ENCODE assay signal across 10 cellular contexts in genomic region chr16:675884-676564, GRCh38. TPM values are rescaled to one million over a fixed set of nuclear protein-coding genes. Genes with fewer than 3 reads are reported as not detected.
A peak's percentile ranks its signal among the peaks of the same experiment; 100 is the strongest.
DNase-seq lines count a peak whose midpoint lies in the region; ATAC-seq, FAIRE-seq and TF ChIP-seq lines count a peak whose summit lies in the region.
"Had no signal": no experiment of that assay in that cellular context is flagged by ENCODE, and none has a peak within 500 bp of the region (broad histone marks: within the 10 kb centered on the region; RNA-seq: fewer than 3 reads in every experiment).

No MANE protein-coding gene starts in this region.

- H3K9me3 ChIP-seq in H1 (ENCODE audit: insufficient read depth in 2 of 2, low read depth in 1 of 2, low read length in 1 of 2): no peaks in the 10 kb centered on the region
- H3K9me3 ChIP-seq in lower lobe of right lung: no peaks in the 10 kb centered on the region

- TF ChIP-seq CTCF in 22Rv1 (IDR thresholded peaks at IDR 0.05) (no peak), H1 (IDR thresholded peaks at IDR 0.05; ENCODE audit: control extremely low read depth in 1 of 3, insufficient read depth in 1 of 3, low read depth in 1 of 3, low read length in 3 of 3) (no peak), lower lobe of right lung (IDR thresholded peaks at IDR 0.05) (no peak), CD14-positive monocyte (IDR thresholded peaks at IDR 0.05) (no peak)

- H2BK15ac ChIP-seq in H1 (ENCODE audit: low read length): peak overlapping the region; percentile 92; the same call in 1 of the 2 replicates

- peak overlapping the region; percentile 52 for H4K91ac ChIP-seq in H1 (replicated peaks; ENCODE audit: insufficient read length, low read length)

- no peak for TF ChIP-seq EP300 in H1 (IDR thresholded peaks at IDR 0.05; ENCODE audit: borderline replicate concordance in 1 of 2, low read depth in 2 of 2, low read length in 2 of 2)

- TF ChIP-seq RAD21 in H1 (IDR thresholded peaks at IDR 0.05 in 1 of 2, conservative IDR thresholded peaks at IDR 0.05 in 1 of 2; ENCODE audit: low read depth in 2 of 2, low read length in 2 of 2): no peak

- peak overlapping the region; percentile 61; the same call in 1 of the 2 replicates for H2BK20ac ChIP-seq in H1 (ENCODE audit: low read length)

- peaks cover 14% of the 10 kb centered on the region for H3K4me1 Mint-ChIP-seq in CD14-positive monocyte
- H3K4me1 Mint-ChIP-seq in activated T-helper 17 cell treated with anti-CD3 and anti-CD28 coated beads, Interleukin-2, amount 50 U/mL, for 72 hours: no peaks in the 10 kb centered on the region

- no peak overlapping the region; a peak in 1 of 7 replicates for H3K9ac ChIP-seq in H1 (replicated peaks in 1 of 4; ENCODE audit: extremely low read depth in 1 of 4, low read depth in 3 of 4, low read length in 3 of 4)

- no peak for ATAC-seq in lower lobe of right lung
- no peak for ATAC-seq in activated T-helper 17 cell treated with anti-CD3 and anti-CD28 coated beads, Interleukin-2, amount 50 U/mL, for 72 hours (replicated peaks)

- H3K36me3 Mint-ChIP-seq in CD14-positive monocyte: peaks cover 20 to 30% of the 10 kb centered on the region in 2 donors
- H3K36me3 Mint-ChIP-seq in activated T-helper 17 cell treated with anti-CD3 and anti-CD28 coated beads, Interleukin-2, amount 50 U/mL, for 72 hours (ENCODE audit: low read depth): peaks cover 20% of the 10 kb centered on the region

- TF ChIP-seq POLR2A in H1 (IDR thresholded peaks at IDR 0.05; ENCODE audit: control extremely low read depth in 1 of 2, low read depth in 2 of 2, low read length in 2 of 2): no peak

- DNase-seq in HuH-7 (ENCODE audit: low spot score): peak; percentile 42
- DNase-seq in H1 (ENCODE audit: low read depth in 1 of 2, low spot score in 2 of 2): peak in 1 of 2 experiments; percentile 55
- DNase-seq in lower lobe of right lung: no peak
- DNase-seq in NAMALWA (ENCODE audit: low spot score): no peak
- no peak for DNase-seq in CD14-positive monocyte (ENCODE audit: low spot score)
- no peak for DNase-seq in MV-4-11 (lab: John Stamatoyannopoulos, UW)
- DNase-seq: activated naive CD8-positive, alpha-beta T cell treated with anti-CD3 and anti-CD28 coated beads, Interleukin-2, amount 10 ng/mL, durations not matched to agents 7 days and 5 days; NK-92 treated with Interleukin-12 subunit alpha and Interleukin-12 subunit beta, amount 100 ng/mL, for 24 hours had no signal

- 89% methylated on average over 14 of the region's 25 CpGs; no CpG with 5 or more reads in 1 of the 2 experiments for WGBS in H1 (ENCODE audit: extremely low coverage in 1 of 2, insufficient coverage in 1 of 2, insufficient read length in 1 of 2, insufficient replicate concordance in 2 of 2, low coverage in 1 of 2, low lambda C conversion rate in 2 of 2, missing lambda C conversion rate in 1 of 2), 2 experiments

- H3K14ac ChIP-seq in H1 (ENCODE audit: insufficient read length): no peak overlapping the region

- no peak overlapping the region for H2BK5ac ChIP-seq in H1 (ENCODE audit: low read depth, low read length)

- H3K4me3 Mint-ChIP-seq in CD14-positive monocyte: peak overlapping the region in 1 of 2 donors; percentile 78
- no peak overlapping the region for H3K4me3 Mint-ChIP-seq in activated T-helper 17 cell treated with anti-CD3 and anti-CD28 coated beads, Interleukin-2, amount 50 U/mL, for 72 hours

- H3K27me3 Mint-ChIP-seq in CD14-positive monocyte (ENCODE audit: low read depth in 3 of 3): peaks cover 21 to 38% (median 23%) of the 10 kb centered on the region in 3 donors
- no peaks in the 10 kb centered on the region for H3K27me3 Mint-ChIP-seq in activated T-helper 17 cell treated with anti-CD3 and anti-CD28 coated beads, Interleukin-2, amount 50 U/mL, for 72 hours

- H3K4ac ChIP-seq in H1 (replicated peaks; ENCODE audit: insufficient read length, low read depth, low read length): peak overlapping the region; percentile 69

- H2AFZ ChIP-seq in H1 (ENCODE audit: low read length): no peak overlapping the region

- no peak overlapping the region for H3K23ac ChIP-seq in H1 (ENCODE audit: insufficient read length)

- H2AK5ac ChIP-seq in H1 (ENCODE audit: low read depth, low read length): peak overlapping the region; percentile 75; the same call in 1 of the 2 replicates

- peaks cover 4 to 21% of the 10 kb centered on the region in 2 experiments for H4K20me1 ChIP-seq in H1 (replicated peaks in 1 of 2; ENCODE audit: control insufficient read depth in 1 of 2, insufficient read depth in 2 of 2, low read length in 2 of 2)

- H4K5ac ChIP-seq in H1 (ENCODE audit: insufficient read length, low read depth, low read length): no peak overlapping the region

- H3K36me3 ChIP-seq in H1 (ENCODE audit: control insufficient read depth in 2 of 4, insufficient read depth in 4 of 4, low read length in 3 of 4): peaks cover 9 to 27% (median 19%) of the 10 kb centered on the region in 4 experiments; a peak in 7 of 8 replicates
- peaks cover 31% of the 10 kb centered on the region for H3K36me3 ChIP-seq in lower lobe of right lung

- peaks cover 12% of the 10 kb centered on the region for H3K23me2 ChIP-seq in H1 (ENCODE audit: low read depth, low read length)

- CTCF ChIA-PET in H1 (lab: Charles Lee; ENCODE audit: partially characterized antibody): interaction anchor here (0.7 to 12.0 kb wide), 9 partner anchors 8 to 94 kb away, joined by 3 to 75 read pairs (median 5); partner anchors contain the start of genes RHOT2 and WDR24

- H2BK12ac ChIP-seq in H1 (ENCODE audit: low read depth, low read length): peak overlapping the region; percentile 96; the same call in 1 of the 2 replicates

- H3K56ac ChIP-seq in H1 (replicated peaks; ENCODE audit: insufficient read length, low read depth, low read length): no peak overlapping the region

- POLR2A ChIA-PET in H1 (lab: Charles Lee; ENCODE audit: partially characterized antibody): interaction anchor here (1.2 to 13.3 kb wide), 19 partner anchors 8 to 127 kb away, joined by 3 to 214 read pairs (median 6); partner anchors contain the start of genes ANTKMT, CCDC78, JMJD8 and METTL26

- H3K79me2 ChIP-seq in H1 (ENCODE audit: control insufficient read depth in 1 of 2, insufficient read depth in 2 of 2, low read length in 2 of 2): peaks cover 0 to 1% of the 10 kb centered on the region in 2 experiments; a peak in 1 of 4 replicates

- H3K27ac ChIP-seq in 22Rv1 (peak overlapping the region; percentile 82), H1 (ENCODE audit: low read depth, low read length) (no peak overlapping the region), lower lobe of right lung (no peak overlapping the region)

- peaks cover 0 to 5% (median 0%) of the 10 kb centered on the region in 7 donors for H3K9me3 Mint-ChIP-seq in CD14-positive monocyte
- no peaks in the 10 kb centered on the region for H3K9me3 Mint-ChIP-seq in activated T-helper 17 cell treated with anti-CD3 and anti-CD28 coated beads, Interleukin-2, amount 50 U/mL, for 72 hours
- H3K9me3 Mint-ChIP-seq: activated naive CD8-positive, alpha-beta T cell treated with anti-CD3 and anti-CD28 coated beads, Interleukin-2, amount 10 ng/mL, durations not matched to agents 7 days and 5 days had no signal

- H2BK120ac ChIP-seq in H1 (replicated peaks; ENCODE audit: low read depth, low read length): no peak overlapping the region

- peaks cover 0 to 2% (median 0%) of the 10 kb centered on the region in 4 experiments; a peak in 2 of 7 replicates for H3K27me3 ChIP-seq in H1 (replicated peaks in 1 of 4; ENCODE audit: control insufficient read depth in 3 of 4, extremely low read depth in 1 of 4, insufficient read depth in 3 of 4, low read length in 3 of 4)
- H3K27me3 ChIP-seq in lower lobe of right lung (ENCODE audit: low read depth): peaks cover 11% of the 10 kb centered on the region

- no peak for FAIRE-seq in H1 (lab: Jason Lieb, UNC)

- H3K4me1 ChIP-seq in H1 (replicated peaks in 1 of 4; ENCODE audit: control insufficient read depth in 3 of 4, insufficient read depth in 4 of 4, low read length in 3 of 4) (peaks cover 0 to 33% (median 25%) of the 10 kb centered on the region in 4 experiments; a peak in 6 of 7 replicates), lower lobe of right lung (peaks cover 23% of the 10 kb centered on the region)

- no peak overlapping the region for H3K27ac Mint-ChIP-seq in CD14-positive monocyte
- H3K27ac Mint-ChIP-seq in activated T-helper 17 cell treated with anti-CD3 and anti-CD28 coated beads, Interleukin-2, amount 50 U/mL, for 72 hours: no peak overlapping the region
- H3K27ac Mint-ChIP-seq: activated naive CD8-positive, alpha-beta T cell treated with anti-CD3 and anti-CD28 coated beads, Interleukin-2, amount 10 ng/mL, durations not matched to agents 7 days and 5 days had no signal

- H3K18ac ChIP-seq in H1 (ENCODE audit: extremely low read depth, low read length): peak overlapping the region; percentile 48; the same call in 1 of the 2 replicates

- H4K8ac ChIP-seq in H1 (ENCODE audit: extremely low read depth, insufficient read depth, low read length): no peak overlapping the region

- peak overlapping the region; percentile 79 to 99 for H3K4me2 ChIP-seq in H1 (ENCODE audit: insufficient read depth in 1 of 2, low read depth in 2 of 2, low read length in 2 of 2)

- peak overlapping the region; percentile 29 to 74 (median 48); a peak in 6 of 8 replicates for H3K4me3 ChIP-seq in H1 (ENCODE audit: extremely low read depth in 1 of 4, insufficient read depth in 2 of 4, low read depth in 3 of 4, low read length in 4 of 4)
- peak overlapping the region; percentile 41 for H3K4me3 ChIP-seq in lower lobe of right lung

- peaks cover under 1% of the 10 kb centered on the region; the same call in 1 of the 2 replicates for H3K79me1 ChIP-seq in H1 (ENCODE audit: low read depth, low read length)

- intact Hi-C loops in lower lobe of right lung (cut with DNase I): no loop called here
- intact Hi-C loops in CD14-positive monocyte (cut with micrococcal nuclease): no loop called here

RNA-seq across cellular contexts. Expression of gene RHBDL1, which starts 0.6 kb away (rescaled TPM):
- total RNA-seq in H1 (2021; fragmentation: NEBNext Ultra II Directional; extraction: Animal tissue kit (Norgen Biotek cat#: 25700)): 4.0 TPM in 2 replicates
- polyA plus RNA-seq in H1 (2011; rRNA removed) (8.1 and 14.0 TPM in 2 replicates), CD14-positive monocyte (not detected)
- polyA plus RNA-seq in H1 (2011; cell fraction: cytosol; rRNA removed): 9.4 TPM
- 47.4 TPM for polyA plus RNA-seq in H1 (2011; cell fraction: nucleus; rRNA removed)
- polyA plus RNA-seq in H1 (2012, experiment 1 of 2): 2.6 to 6.5 TPM (median 4.9 TPM) in 4 replicates
- 3.3 TPM for polyA plus RNA-seq in H1 (2012, experiment 2 of 2)
- polyA plus RNA-seq in H1 (2013, experiment 1 of 2): 2.7 TPM
- 2.6 TPM for polyA plus RNA-seq in H1 (2013, experiment 2 of 2)
- 0.98 and 1.4 TPM in 2 replicates for polyA minus RNA-seq in H1 (2011; rRNA and poly(A)+ RNA removed)
- polyA minus RNA-seq in H1 (2011; cell fraction: cytosol; rRNA and poly(A)+ RNA removed): 2.2 TPM
- 4.9 TPM for polyA minus RNA-seq in H1 (2011; cell fraction: nucleus; rRNA and poly(A)+ RNA removed)
- total RNA-seq in lower lobe of right lung: 2.0 TPM
- 1 to 10 TPM; 2.9 to 5.4 TPM for total RNA-seq in activated T-helper 17 cell treated with anti-CD3 and anti-CD28 coated beads, Interleukin-2, amount 50 U/mL, for 72 hours

RNA-seq across cellular contexts. Expression of gene STUB1, which starts 4.2 kb away (rescaled TPM):
- 87.3 and 89.9 TPM in 2 replicates for total RNA-seq in H1 (2021; fragmentation: NEBNext Ultra II Directional; extraction: Animal tissue kit (Norgen Biotek cat#: 25700))
- polyA plus RNA-seq in H1 (2011; rRNA removed) (103 and 151 TPM in 2 replicates), CD14-positive monocyte (100 to 1,000 TPM in 1 of 2 donors, 10 to 100 TPM in 1; 83.3 to 106 TPM)
- polyA plus RNA-seq in H1 (2011; cell fraction: cytosol; rRNA removed): 100 TPM
- 144 TPM for polyA plus RNA-seq in H1 (2011; cell fraction: nucleus; rRNA removed)
- 77.5 to 93.5 TPM (median 86.7 TPM) in 4 replicates for polyA plus RNA-seq in H1 (2012, experiment 1 of 2)
- 69.7 TPM for polyA plus RNA-seq in H1 (2012, experiment 2 of 2)
- polyA plus RNA-seq in H1 (2013, experiment 1 of 2): 78.6 TPM
- 80.5 TPM for polyA plus RNA-seq in H1 (2013, experiment 2 of 2)
- polyA minus RNA-seq in H1 (2011; rRNA and poly(A)+ RNA removed): 25.9 and 33.2 TPM in 2 replicates
- polyA minus RNA-seq in H1 (2011; cell fraction: cytosol; rRNA and poly(A)+ RNA removed): 26.9 TPM
- 32.9 TPM for polyA minus RNA-seq in H1 (2011; cell fraction: nucleus; rRNA and poly(A)+ RNA removed)
- total RNA-seq in lower lobe of right lung: 86.0 TPM
- total RNA-seq in activated T-helper 17 cell treated with anti-CD3 and anti-CD28 coated beads, Interleukin-2, amount 50 U/mL, for 72 hours: 10 to 100 TPM; 47.5 to 98.2 TPM

RNA-seq across cellular contexts. Expression of gene RHOT2, which starts 8.1 kb away (rescaled TPM):
- total RNA-seq in H1 (2021; fragmentation: NEBNext Ultra II Directional; extraction: Animal tissue kit (Norgen Biotek cat#: 25700)): 149 and 162 TPM in 2 replicates
- polyA plus RNA-seq in H1 (2011; rRNA removed): 194 and 320 TPM in 2 replicates
- polyA plus RNA-seq in H1 (2011; cell fraction: cytosol; rRNA removed): 230 TPM
- polyA plus RNA-seq in H1 (2011; cell fraction: nucleus; rRNA removed): 1,150 TPM
- polyA plus RNA-seq in H1 (2012, experiment 1 of 2): 115 to 182 TPM (median 174 TPM) in 4 replicates
- 126 TPM for polyA plus RNA-seq in H1 (2012, experiment 2 of 2)
- 139 TPM for polyA plus RNA-seq in H1 (2013, experiment 1 of 2)
- polyA plus RNA-seq in H1 (2013, experiment 2 of 2): 113 TPM
- 37.9 and 39.8 TPM in 2 replicates for polyA minus RNA-seq in H1 (2011; rRNA and poly(A)+ RNA removed)
- polyA minus RNA-seq in H1 (2011; cell fraction: cytosol; rRNA and poly(A)+ RNA removed): 73.9 TPM
- polyA minus RNA-seq in H1 (2011; cell fraction: nucleus; rRNA and poly(A)+ RNA removed): 130 TPM
- total RNA-seq in lower lobe of right lung: 81.6 TPM
- polyA plus RNA-seq in CD14-positive monocyte: 10 to 100 TPM; 25.4 to 26.3 TPM
- 100 to 1,000 TPM; 134 to 149 TPM for total RNA-seq in activated T-helper 17 cell treated with anti-CD3 and anti-CD28 coated beads, Interleukin-2, amount 50 U/mL, for 72 hours

RNA-seq across cellular contexts. Expression of gene JMJD8, which starts 8.1 kb away (rescaled TPM):
- 46.4 and 49.0 TPM in 2 replicates for total RNA-seq in H1 (2021; fragmentation: NEBNext Ultra II Directional; extraction: Animal tissue kit (Norgen Biotek cat#: 25700))
- 87.4 and 127 TPM in 2 replicates for polyA plus RNA-seq in H1 (2011; rRNA removed)
- polyA plus RNA-seq in H1 (2011; cell fraction: cytosol; rRNA removed): 72.6 TPM
- 139 TPM for polyA plus RNA-seq in H1 (2011; cell fraction: nucleus; rRNA removed)
- polyA plus RNA-seq in H1 (2012, experiment 1 of 2): 27.9 to 60.1 TPM (median 58.0 TPM) in 4 replicates
- 50.5 TPM for polyA plus RNA-seq in H1 (2012, experiment 2 of 2)
- 47.0 TPM for polyA plus RNA-seq in H1 (2013, experiment 1 of 2)
- polyA plus RNA-seq in H1 (2013, experiment 2 of 2): 52.1 TPM
- 17.3 and 27.7 TPM in 2 replicates for polyA minus RNA-seq in H1 (2011; rRNA and poly(A)+ RNA removed)
- 25.0 TPM for polyA minus RNA-seq in H1 (2011; cell fraction: cytosol; rRNA and poly(A)+ RNA removed)
- polyA minus RNA-seq in H1 (2011; cell fraction: nucleus; rRNA and poly(A)+ RNA removed): 49.3 TPM
- total RNA-seq in lower lobe of right lung: 43.2 TPM
- polyA plus RNA-seq in CD14-positive monocyte: 10 to 100 TPM; 28.7 to 33.5 TPM
- 10 to 100 TPM; 16.8 to 26.8 TPM for total RNA-seq in activated T-helper 17 cell treated with anti-CD3 and anti-CD28 coated beads, Interleukin-2, amount 50 U/mL, for 72 hours

RNA-seq across cellular contexts. Expression of gene WDR24, which starts 14.2 kb away (rescaled TPM):
- total RNA-seq in H1 (2021; fragmentation: NEBNext Ultra II Directional; extraction: Animal tissue kit (Norgen Biotek cat#: 25700)): 17.7 and 21.1 TPM in 2 replicates
- 15.1 and 26.0 TPM in 2 replicates for polyA plus RNA-seq in H1 (2011; rRNA removed)
- 12.1 TPM for polyA plus RNA-seq in H1 (2011; cell fraction: cytosol; rRNA removed)
- polyA plus RNA-seq in H1 (2011; cell fraction: nucleus; rRNA removed): 34.3 TPM
- 11.5 to 19.6 TPM (median 17.9 TPM) in 4 replicates for polyA plus RNA-seq in H1 (2012, experiment 1 of 2)
- polyA plus RNA-seq in H1 (2012, experiment 2 of 2): 18.1 TPM
- 12.8 TPM for polyA plus RNA-seq in H1 (2013, experiment 1 of 2)
- polyA plus RNA-seq in H1 (2013, experiment 2 of 2): 11.5 TPM
- polyA minus RNA-seq in H1 (2011; rRNA and poly(A)+ RNA removed): 8.6 and 9.8 TPM in 2 replicates
- polyA minus RNA-seq in H1 (2011; cell fraction: cytosol; rRNA and poly(A)+ RNA removed): 12.8 TPM
- polyA minus RNA-seq in H1 (2011; cell fraction: nucleus; rRNA and poly(A)+ RNA removed): 14.1 TPM
- total RNA-seq in lower lobe of right lung: 13.1 TPM
- 1 to 10 TPM; 5.7 to 7.4 TPM for polyA plus RNA-seq in CD14-positive monocyte
- 10 to 100 TPM; 15.6 to 18.7 TPM for total RNA-seq in activated T-helper 17 cell treated with anti-CD3 and anti-CD28 coated beads, Interleukin-2, amount 50 U/mL, for 72 hours
